ENCODE assay signal across 36 cellular contexts in genomic region chr2:38973266-38973665, GRCh38.
"Had no signal": no experiment of that assay in that cellular context is flagged by ENCODE, and none has a peak within 500 bp of the region (broad histone marks: within the 10 kb centered on the region; RNA-seq: fewer than 3 reads in every experiment).

No MANE protein-coding gene starts in this region.

- H3K36me3 ChIP-seq: ascending aorta had no signal

- H3K4me3 ChIP-seq: ascending aorta had no signal

- DNase-seq: activated B cell treated with CpG ODN at 0.5 μM for 24 hours; activated CD4-positive, alpha-beta memory T cell treated with anti-CD3 and anti-CD28 coated beads for 36 hours; activated CD4-positive, alpha-beta T cell treated with anti-CD3 and anti-CD28 coated beads for 4 hours; activated CD4-positive, alpha-beta T cell treated with anti-CD3 and anti-CD28 coated beads, Interleukin-2, amount 10 ng/mL, durations not matched to agents 24 days and 14 days; activated CD4-positive, alpha-beta T cell treated with anti-CD3 and anti-CD28 coated beads, Interleukin-2, amount 50 U/mL, for 1 hour; activated CD4-positive, alpha-beta T cell treated with anti-CD3 and anti-CD28 coated beads, Interleukin-2, amount 50 U/mL, for 4 hours; activated CD4-positive, CD25-positive, alpha-beta regulatory T cell treated with anti-CD3 and anti-CD28 coated beads, Interleukin-2, amount 50 U/mL, for 72 hours; activated CD8-positive, alpha-beta memory T cell treated with anti-CD3 and anti-CD28 coated beads, Interleukin-2, amount 50 U/mL, for 4 hours; activated CD8-positive, alpha-beta T cell treated with anti-CD3 and anti-CD28 coated beads for 36 hours; activated effector memory CD4-positive, alpha-beta T cell treated with anti-CD3 and anti-CD28 coated beads, Interleukin-2, amount 50 U/mL, for 16 hours; activated gamma-delta T cell treated with Interleukin-2 at 50 U/mL for 16 hours; activated naive CD4-positive, alpha-beta T cell; activated naive CD4-positive, alpha-beta T cell treated with anti-CD3 and anti-CD28 coated beads for 36 hours; activated naive CD8-positive, alpha-beta T cell treated with anti-CD3 and anti-CD28 coated beads, Interleukin-2, amount 10 ng/mL, durations not matched to agents 7 days and 5 days; activated naive CD8-positive, alpha-beta T cell treated with anti-CD3 and anti-CD28 coated beads, Interleukin-2, amount 50 U/mL, for 24 hours; activated T-cell treated with anti-CD3 and anti-CD28 coated beads for 4 hours; activated T-cell treated with anti-CD3 and anti-CD28 coated beads, Interleukin-2, amount 50 U/mL, for 1 hour; activated T-cell treated with anti-CD3 and anti-CD28 coated beads, Interleukin-2, amount 50 U/mL, for 4 hours; activated T-cell treated with anti-CD3 and anti-CD28 coated beads, Interleukin-2, amount 50 U/mL, for 72 hours; amygdala; anterior cingulate cortex; central memory CD4-positive, alpha-beta T cell; T-helper 1 cell; T-helper 2 cell; T-helper 9 cell had no signal

- ATAC-seq: activated CD8-positive, alpha-beta T cell treated with anti-CD3 and anti-CD28 coated beads for 36 hours; activated naive CD8-positive, alpha-beta T cell treated with anti-CD3 and anti-CD28 coated beads, Interleukin-2, amount 50 U/mL, for 24 hours; activated T-cell treated with anti-CD3 and anti-CD28 coated beads, Interleukin-2, amount 50 U/mL, for 4 hours; activated T-cell treated with anti-CD3 and anti-CD28 coated beads, Interleukin-2, amount 50 U/mL, for 72 hours; activated T-helper 17 cell treated with anti-CD3 and anti-CD28 coated beads, Interleukin-2, amount 50 U/mL, for 72 hours had no signal

- H3K27me3 ChIP-seq: ascending aorta had no signal

- H3K4me1 ChIP-seq: ascending aorta had no signal

- H3K27ac ChIP-seq: ascending aorta, VCaP had no signal

- H3K9me3 ChIP-seq: ascending aorta had no signal

- H3K27ac Mint-ChIP-seq: activated B cell treated with CpG ODN at 0.5 μM for 24 hours; activated CD4-positive, alpha-beta memory T cell treated with anti-CD3 and anti-CD28 coated beads for 36 hours; activated CD4-positive, alpha-beta T cell treated with anti-CD3 and anti-CD28 coated beads, Interleukin-2, amount 10 ng/mL, durations not matched to agents 24 days and 14 days; activated CD8-positive, alpha-beta T cell treated with anti-CD3 and anti-CD28 coated beads for 36 hours; activated naive CD4-positive, alpha-beta T cell treated with anti-CD3 and anti-CD28 coated beads for 36 hours; activated naive CD4-positive, alpha-beta T cell treated with anti-CD3 and anti-CD28 coated beads, Interleukin-2, amount 50 U/mL, for 24 hours; activated naive CD8-positive, alpha-beta T cell; activated naive CD8-positive, alpha-beta T cell treated with anti-CD3 and anti-CD28 coated beads, Interleukin-2, amount 10 ng/mL, durations not matched to agents 7 days and 5 days; activated naive CD8-positive, alpha-beta T cell treated with anti-CD3 and anti-CD28 coated beads, Interleukin-2, amount 50 U/mL, for 24 hours; activated T-helper 1 cell treated with anti-CD3 and anti-CD28 coated beads, Interleukin-12 subunit alpha, Interleukin-12 subunit beta, Interleukin-2, Interleukin-4 antibody, amounts not matched to agents 30 ng/mL and 10 ng/mL and 1 ng/mL, durations not matched to agents 14 hours and 24 hours and 36 hours; activated T-helper 17 cell treated with anti-CD3 and anti-CD28 coated beads, Interleukin-2, amount 50 U/mL, for 72 hours; T-helper 1 cell treated with Interleukin-12 subunit alpha and Interleukin-12 subunit beta and Interleukin-4 antibody, amounts not matched to agents 30 μg/mL and 1 μg/mL, for 36 hours; T-helper 2 cell treated with Interferon-gamma antibody and Interleukin-4, amounts not matched to agents 5 μg/mL and 100 μg/mL, for 36 hours had no signal

- H3K36me3 Mint-ChIP-seq: activated CD4-positive, alpha-beta memory T cell treated with anti-CD3 and anti-CD28 coated beads for 36 hours; activated naive CD4-positive, alpha-beta T cell treated with anti-CD3 and anti-CD28 coated beads, Interleukin-2, amount 50 U/mL, for 24 hours; activated naive CD8-positive, alpha-beta T cell treated with anti-CD3 and anti-CD28 coated beads, Interleukin-2, amount 10 ng/mL, durations not matched to agents 7 days and 5 days; brain had no signal

- H3K4me1 Mint-ChIP-seq: activated B cell treated with CpG ODN at 0.5 μM for 24 hours; activated CD4-positive, alpha-beta T cell treated with anti-CD3 and anti-CD28 coated beads, Interleukin-2, amount 10 ng/mL, durations not matched to agents 24 days and 14 days; activated naive CD4-positive, alpha-beta T cell treated with anti-CD3 and anti-CD28 coated beads, Interleukin-2, amount 50 U/mL, for 24 hours; activated naive CD8-positive, alpha-beta T cell treated with anti-CD3 and anti-CD28 coated beads, Interleukin-2, amount 10 ng/mL, durations not matched to agents 7 days and 5 days; activated naive CD8-positive, alpha-beta T cell treated with anti-CD3 and anti-CD28 coated beads, Interleukin-2, amount 50 U/mL, for 24 hours; activated T-helper 17 cell treated with anti-CD3 and anti-CD28 coated beads, Interleukin-2, amount 50 U/mL, for 72 hours had no signal

- H3K9me3 Mint-ChIP-seq: activated B cell treated with CpG ODN at 0.5 μM for 24 hours; activated CD4-positive, alpha-beta memory T cell treated with anti-CD3 and anti-CD28 coated beads for 36 hours; activated CD4-positive, alpha-beta T cell treated with anti-CD3 and anti-CD28 coated beads, Interleukin-2, amount 10 ng/mL, durations not matched to agents 24 days and 14 days; activated CD8-positive, alpha-beta T cell treated with anti-CD3 and anti-CD28 coated beads for 36 hours; activated naive CD4-positive, alpha-beta T cell treated with anti-CD3 and anti-CD28 coated beads for 36 hours; activated naive CD4-positive, alpha-beta T cell treated with anti-CD3 and anti-CD28 coated beads, Interleukin-2, amount 50 U/mL, for 24 hours; activated naive CD8-positive, alpha-beta T cell treated with anti-CD3 and anti-CD28 coated beads, Interleukin-2, amount 10 ng/mL, durations not matched to agents 7 days and 5 days; activated naive CD8-positive, alpha-beta T cell treated with anti-CD3 and anti-CD28 coated beads, Interleukin-2, amount 50 U/mL, for 24 hours; activated T-cell treated with anti-CD3 and anti-CD28 coated beads, Interleukin-2, amount 50 U/mL, for 4 hours; activated T-cell treated with anti-CD3 and anti-CD28 coated beads, Interleukin-2, amount 50 U/mL, for 72 hours; activated T-helper 1 cell treated with anti-CD3 and anti-CD28 coated beads, Interleukin-12 subunit alpha, Interleukin-12 subunit beta, Interleukin-2, Interleukin-4 antibody, amounts not matched to agents 30 ng/mL and 10 ng/mL and 1 ng/mL, durations not matched to agents 14 hours and 24 hours and 36 hours; activated T-helper 17 cell treated with anti-CD3 and anti-CD28 coated beads, Interleukin-2, amount 50 U/mL, for 72 hours; brain; T-helper 1 cell treated with Interleukin-12 subunit alpha and Interleukin-12 subunit beta and Interleukin-4 antibody, amounts not matched to agents 30 μg/mL and 1 μg/mL, for 36 hours; T-helper 2 cell treated with Interferon-gamma antibody and Interleukin-4, amounts not matched to agents 5 μg/mL and 100 μg/mL, for 36 hours had no signal

- FAIRE-seq: bronchial epithelial cell, TTC549 had no signal

- H3K27me3 Mint-ChIP-seq: activated B cell treated with CpG ODN at 0.5 μM for 24 hours; activated CD4-positive, alpha-beta memory T cell treated with anti-CD3 and anti-CD28 coated beads for 36 hours; activated CD4-positive, alpha-beta T cell treated with anti-CD3 and anti-CD28 coated beads, Interleukin-2, amount 10 ng/mL, durations not matched to agents 24 days and 14 days; activated CD8-positive, alpha-beta T cell treated with anti-CD3 and anti-CD28 coated beads for 36 hours; activated naive CD4-positive, alpha-beta T cell treated with anti-CD3 and anti-CD28 coated beads, Interleukin-2, amount 50 U/mL, for 24 hours; activated naive CD8-positive, alpha-beta T cell; activated naive CD8-positive, alpha-beta T cell treated with anti-CD3 and anti-CD28 coated beads, Interleukin-2, amount 10 ng/mL, durations not matched to agents 7 days and 5 days; activated T-helper 17 cell treated with anti-CD3 and anti-CD28 coated beads, Interleukin-2, amount 50 U/mL, for 72 hours; brain had no signal

- H3K4me3 Mint-ChIP-seq: activated B cell treated with CpG ODN at 0.5 μM for 24 hours; activated CD4-positive, alpha-beta memory T cell treated with anti-CD3 and anti-CD28 coated beads for 36 hours; activated CD4-positive, alpha-beta T cell treated with anti-CD3 and anti-CD28 coated beads, Interleukin-2, amount 10 ng/mL, durations not matched to agents 24 days and 14 days; activated CD8-positive, alpha-beta T cell treated with anti-CD3 and anti-CD28 coated beads for 36 hours; activated naive CD4-positive, alpha-beta T cell treated with anti-CD3 and anti-CD28 coated beads for 36 hours; activated naive CD4-positive, alpha-beta T cell treated with anti-CD3 and anti-CD28 coated beads, Interleukin-2, amount 50 U/mL, for 24 hours; activated naive CD8-positive, alpha-beta T cell; activated naive CD8-positive, alpha-beta T cell treated with anti-CD3 and anti-CD28 coated beads, Interleukin-2, amount 10 ng/mL, durations not matched to agents 7 days and 5 days; activated naive CD8-positive, alpha-beta T cell treated with anti-CD3 and anti-CD28 coated beads, Interleukin-2, amount 50 U/mL, for 24 hours; activated T-cell treated with anti-CD3 and anti-CD28 coated beads, Interleukin-2, amount 50 U/mL, for 4 hours; activated T-cell treated with anti-CD3 and anti-CD28 coated beads, Interleukin-2, amount 50 U/mL, for 72 hours; activated T-helper 1 cell treated with anti-CD3 and anti-CD28 coated beads, Interleukin-12 subunit alpha, Interleukin-12 subunit beta, Interleukin-2, Interleukin-4 antibody, amounts not matched to agents 30 ng/mL and 10 ng/mL and 1 ng/mL, durations not matched to agents 14 hours and 24 hours and 36 hours; activated T-helper 17 cell treated with anti-CD3 and anti-CD28 coated beads, Interleukin-2, amount 50 U/mL, for 72 hours; brain; T-helper 1 cell treated with Interleukin-12 subunit alpha and Interleukin-12 subunit beta and Interleukin-4 antibody, amounts not matched to agents 30 μg/mL and 1 μg/mL, for 36 hours; T-helper 2 cell treated with Interferon-gamma antibody and Interleukin-4, amounts not matched to agents 5 μg/mL and 100 μg/mL, for 36 hours had no signal
